ENCODE assay signal across 25 cellular contexts in the genomic region with DNA sequence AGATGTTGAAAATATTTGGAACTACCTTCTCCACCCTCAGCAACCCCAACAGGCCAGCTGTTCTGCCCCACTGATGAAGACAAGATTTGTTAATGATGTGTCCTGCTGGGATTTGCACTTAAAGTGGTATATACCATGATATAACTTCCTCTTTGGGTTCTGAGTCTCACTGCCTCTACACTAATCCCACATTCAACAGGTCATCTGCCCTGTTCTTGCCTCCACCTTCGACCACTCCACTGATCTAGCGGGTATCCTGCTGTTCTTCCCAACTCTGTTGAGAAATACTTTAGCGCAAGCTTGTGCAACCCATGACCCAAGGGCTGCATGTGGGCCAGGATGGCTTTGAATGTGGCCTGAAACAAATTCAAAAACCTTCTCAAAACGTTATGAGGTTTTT.
"Had no signal": no experiment of that assay in that cellular context is flagged by ENCODE, and none has a peak within 500 bp of the region (broad histone marks: within the 10 kb centered on the region; RNA-seq: fewer than 3 reads in every experiment).

No MANE protein-coding gene starts in this region.

- H3K9me3 Mint-ChIP-seq: activated CD4-positive, alpha-beta T cell treated with anti-CD3 and anti-CD28 coated beads, Interleukin-2, amount 10 ng/mL, durations not matched to agents 7 days and 5 days; WTC11 had no signal

- H3K4me3 Mint-ChIP-seq: activated CD4-positive, alpha-beta memory T cell treated with anti-CD3 and anti-CD28 coated beads, Interleukin-2, amount 10 ng/mL, durations not matched to agents 7 days and 5 days; activated CD4-positive, alpha-beta T cell treated with anti-CD3 and anti-CD28 coated beads, Interleukin-2, amount 10 ng/mL, durations not matched to agents 7 days and 5 days; activated naive CD8-positive, alpha-beta T cell; activated T-cell treated with anti-CD3 and anti-CD28 coated beads, Interleukin-2, amount 50 U/mL, for 24 hours; activated T-cell treated with anti-CD3 and anti-CD28 coated beads, Interleukin-2, amount 50 U/mL, for 72 hours; WTC11 had no signal

- H3K4me3 ChIP-seq: body of pancreas, colonic mucosa, esophagus squamous epithelium had no signal

- H3K27ac Mint-ChIP-seq: activated CD4-positive, alpha-beta memory T cell treated with anti-CD3 and anti-CD28 coated beads, Interleukin-2, amount 10 ng/mL, durations not matched to agents 7 days and 5 days; activated CD4-positive, alpha-beta T cell treated with anti-CD3 and anti-CD28 coated beads, Interleukin-2, amount 10 ng/mL, durations not matched to agents 7 days and 5 days; activated naive CD8-positive, alpha-beta T cell; activated T-cell treated with anti-CD3 and anti-CD28 coated beads, Interleukin-2, amount 50 U/mL, for 24 hours; activated T-cell treated with anti-CD3 and anti-CD28 coated beads, Interleukin-2, amount 50 U/mL, for 72 hours; WTC11 had no signal

- DNase-seq: activated CD4-positive, alpha-beta memory T cell treated with anti-CD3 and anti-CD28 coated beads, Interleukin-2, amount 10 ng/mL, durations not matched to agents 7 days and 5 days; activated CD4-positive, alpha-beta T cell treated with anti-CD3 and anti-CD28 coated beads for 1 hour; activated CD4-positive, alpha-beta T cell treated with anti-CD3 and anti-CD28 coated beads for 4 hours; activated CD4-positive, alpha-beta T cell treated with anti-CD3 and anti-CD28 coated beads, Interleukin-2, amount 10 ng/mL, durations not matched to agents 7 days and 5 days; activated CD4-positive, alpha-beta T cell treated with anti-CD3 and anti-CD28 coated beads, Interleukin-2, amount 50 U/mL, for 4 hours; activated CD8-positive, alpha-beta memory T cell treated with anti-CD3 and anti-CD28 coated beads, Interleukin-2, amount 50 U/mL, for 48 hours; activated effector memory CD4-positive, alpha-beta T cell treated with Interleukin-2 at 50 U/mL for 16 hours; activated gamma-delta T cell treated with Interleukin-2 at 50 U/mL for 16 hours; activated naive CD4-positive, alpha-beta T cell treated with anti-CD3 and anti-CD28 coated beads, Interleukin-2, amount 50 U/mL, for 16 hours; activated naive CD4-positive, alpha-beta T cell treated with Interleukin-2 at 50 U/mL for 16 hours; activated T-cell treated with anti-CD3 and anti-CD28 coated beads for 4 hours; activated T-cell treated with anti-CD3 and anti-CD28 coated beads, Interleukin-2, amount 50 U/mL, for 24 hours; activated T-cell treated with anti-CD3 and anti-CD28 coated beads, Interleukin-2, amount 50 U/mL, for 72 hours; amygdala; aorta; body of pancreas; caudate nucleus; colonic mucosa; effector CD8-positive, alpha-beta T cell; esophagus squamous epithelium; foreskin melanocyte; head of caudate nucleus; T-helper 2 cell had no signal

- H3K36me3 Mint-ChIP-seq: activated naive CD8-positive, alpha-beta T cell; WTC11 had no signal

- H3K27me3 Mint-ChIP-seq: activated CD4-positive, alpha-beta memory T cell treated with anti-CD3 and anti-CD28 coated beads, Interleukin-2, amount 10 ng/mL, durations not matched to agents 7 days and 5 days; activated CD4-positive, alpha-beta T cell treated with anti-CD3 and anti-CD28 coated beads, Interleukin-2, amount 10 ng/mL, durations not matched to agents 7 days and 5 days; activated naive CD8-positive, alpha-beta T cell; activated T-cell treated with anti-CD3 and anti-CD28 coated beads, Interleukin-2, amount 50 U/mL, for 24 hours had no signal

- H3K4me1 Mint-ChIP-seq: activated CD4-positive, alpha-beta memory T cell treated with anti-CD3 and anti-CD28 coated beads, Interleukin-2, amount 10 ng/mL, durations not matched to agents 7 days and 5 days; activated CD4-positive, alpha-beta T cell treated with anti-CD3 and anti-CD28 coated beads, Interleukin-2, amount 10 ng/mL, durations not matched to agents 7 days and 5 days; WTC11 had no signal
